Comparison of ENCODE assay signal across 8 cellular contexts in the genomic region with DNA sequence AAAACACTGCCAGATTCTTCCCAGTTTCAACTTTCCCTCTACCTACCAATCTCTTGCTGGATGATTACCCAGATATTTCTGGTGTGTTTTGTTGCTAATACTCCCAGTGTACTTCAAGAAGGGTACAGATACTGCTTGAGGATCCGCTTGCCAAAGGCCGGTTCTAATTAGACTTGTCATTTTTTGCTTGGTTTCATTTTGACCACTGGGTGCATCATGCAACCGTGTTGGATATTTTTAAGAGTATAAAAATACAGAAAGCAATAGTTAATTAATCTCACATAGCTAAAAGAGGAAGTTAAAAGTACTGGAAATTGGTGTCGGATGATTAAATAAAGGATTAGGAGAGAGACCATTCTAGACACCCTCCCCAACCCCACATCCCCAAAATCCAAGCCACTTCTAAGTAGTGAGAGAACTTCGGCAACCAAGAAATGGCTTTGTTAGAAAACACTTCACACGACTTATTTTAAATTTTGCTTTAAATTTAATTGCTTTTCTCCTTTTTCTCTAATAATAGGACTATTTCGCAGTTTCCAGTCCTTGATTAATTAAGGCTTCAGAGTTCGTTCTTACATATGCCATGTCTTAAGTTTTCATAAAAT. TPM values are rescaled to one million over a fixed set of nuclear protein-coding genes. Genes with fewer than 3 reads are reported as not detected.
DNase-seq lines count a peak whose midpoint lies in the region; ATAC-seq and TF ChIP-seq lines count a peak whose summit lies in the region.

No MANE protein-coding gene starts in this region.

- H3K79me2 ChIP-seq in PC-3 (ENCODE audit: low read length), result peaks cover 57% of the 10 kb centered on the region

- intact Hi-C loops in PC-3 (cut with micrococcal nuclease), result loop anchor here (10.0 kb wide), 1 partner anchor 93 kb away; no protein-coding TSS in a partner anchor

- H3K4me3 ChIP-seq in PC-3 (ENCODE audit: low read length), result peak overlapping the region; percentile 93

- peaks cover 8% of the 10 kb centered on the region for H3K4me1 ChIP-seq in PC-3 (ENCODE audit: insufficient read depth, low read length)

- BruUV-seq in PC-3 (replicated peaks; lab: Mats Ljungman, UMichigan), result TSS peak; percentile 31

- H3K9me3 Mint-ChIP-seq in endothelial cell (ENCODE audit: unreplicated experiment) (no peaks in the 10 kb centered on the region), osteocyte (ENCODE audit: unreplicated experiment) (no peaks in the 10 kb centered on the region)

- no peaks in the 10 kb centered on the region; the same call in 1 of the 2 replicates for H4K20me1 ChIP-seq in PC-3 (ENCODE audit: low read length)

- H3K9ac ChIP-seq in PC-3 (ENCODE audit: low read length), result peak overlapping the region; percentile 93

- no peaks in the 10 kb centered on the region for H3K9me2 ChIP-seq in PC-3 (replicated peaks; ENCODE audit: low read length)

- H3K27me3 Mint-ChIP-seq in endothelial cell (ENCODE audit: unreplicated experiment), result peaks cover 11% of the 10 kb centered on the region
- H3K27me3 Mint-ChIP-seq in osteocyte (ENCODE audit: unreplicated experiment), result no peaks in the 10 kb centered on the region

- H3K27ac ChIP-seq in 22Rv1, result peak overlapping the region; percentile 96
- peak overlapping the region; percentile 84 for H3K27ac ChIP-seq in PC-3 (ENCODE audit: low read length)

- TF ChIP-seq CTCF in 22Rv1 (IDR thresholded peaks at IDR 0.05), result no peak
- TF ChIP-seq CTCF in PC-3 (conservative IDR thresholded peaks at IDR 0.05; ENCODE audit: low read depth, low read length), result no peak
- TF ChIP-seq CTCF in endothelial cell (IDR thresholded peaks at IDR 0.05; ENCODE audit: unreplicated experiment), result no peak
- TF ChIP-seq CTCF in osteocyte (IDR thresholded peaks at IDR 0.05), result no peak

- H3K4me2 ChIP-seq in PC-3 (ENCODE audit: low read length), result peak overlapping the region; percentile 95

- peak overlapping the region; percentile 87 for H2AFZ ChIP-seq in PC-3 (ENCODE audit: low read length)

- CTCF ChIA-PET in PC-3 (lab: Charles Lee), result no interaction called here

- H3K27ac Mint-ChIP-seq in endothelial cell (ENCODE audit: unreplicated experiment), result no peak overlapping the region
- H3K27ac Mint-ChIP-seq in osteocyte (ENCODE audit: unreplicated experiment), result peak overlapping the region; percentile 96

- ATAC-seq in PC-3 (no peak; the same call in 1 of the 2 replicates), HG03045 (IDR thresholded peaks at IDR 0.05; ENCODE audit: unreplicated experiment) (no peak)

- no peaks in the 10 kb centered on the region for H3K9me3 ChIP-seq in PC-3 (ENCODE audit: low read length)

- H3K36me3 Mint-ChIP-seq in endothelial cell (ENCODE audit: low read depth, unreplicated experiment) (no peaks in the 10 kb centered on the region), osteocyte (ENCODE audit: unreplicated experiment) (no peaks in the 10 kb centered on the region)

- H3K36me3 ChIP-seq in PC-3 (ENCODE audit: low read depth, low read length), result no peaks in the 10 kb centered on the region

- DNase-seq in EL, result peak; percentile 48
- peak; percentile 50 for DNase-seq in PC-3
- DNase-seq in endothelial cell (ENCODE audit: low spot score), result no peak
- DNase-seq in osteocyte (ENCODE audit: extremely low spot score, unreplicated experiment), result no peak
- no peak for DNase-seq in stimulated activated CD4-positive, alpha-beta T cell treated with anti-CD3 and anti-CD28 coated beads, Interleukin-4, amount 100 ng/mL, for 24 hours
- DNase-seq in activated CD8-positive, alpha-beta memory T cell treated with anti-CD3 and anti-CD28 coated beads, Interleukin-2, amount 50 U/mL, for 4 hours, result no peak

- no peaks in the 10 kb centered on the region for H3K27me3 ChIP-seq in PC-3 (ENCODE audit: low read length)

- no peaks in the 10 kb centered on the region for H3F3A ChIP-seq in PC-3 (ENCODE audit: low read length, unreplicated experiment)

- POLR2A ChIA-PET in PC-3 (lab: Charles Lee; ENCODE audit: unreplicated experiment), result interaction anchor here (0.6 kb wide), 2 partner anchors 221 to 247 kb away, joined by 5 to 8 read pairs; no protein-coding TSS in a partner anchor

- H3K4me1 Mint-ChIP-seq in endothelial cell (ENCODE audit: unreplicated experiment) (peaks cover 7% of the 10 kb centered on the region), osteocyte (ENCODE audit: unreplicated experiment) (peaks cover 20% of the 10 kb centered on the region)

- peak overlapping the region; percentile 59 for H3K4me3 Mint-ChIP-seq in endothelial cell (ENCODE audit: unreplicated experiment)
- H3K4me3 Mint-ChIP-seq in osteocyte (ENCODE audit: unreplicated experiment), result peak overlapping the region; percentile 98

RNA-seq across cellular contexts. Expression of gene CDKN2C, which starts 2.5 kb away (rescaled TPM):
- 49.2 and 60.0 TPM in 2 replicates for total RNA-seq in PC-3 (2014; rRNA removed)
- total RNA-seq in endothelial cell (ENCODE audit: unreplicated experiment), result not detected
- 9.2 and 9.6 TPM in 2 replicates for total RNA-seq in osteocyte

RNA-seq across cellular contexts. Expression of gene FAF1, which starts 7.5 kb away (rescaled TPM):
- total RNA-seq in PC-3 (2014; rRNA removed), result 12.7 and 14.7 TPM in 2 replicates
- total RNA-seq in endothelial cell (ENCODE audit: unreplicated experiment), result 54.3 TPM
- total RNA-seq in osteocyte, result 50.9 and 52.0 TPM in 2 replicates

Comparison
In these comparisons a context has a peak if more than half of its experiments do, and no peak if none do; other contexts are left out.
1. DNase-seq: peak in EL (single experiment) and PC-3 (single experiment); none in endothelial cell (single experiment), osteocyte (single experiment), stimulated activated CD4-positive, alpha-beta T cell treated with anti-CD3 and anti-CD28 coated beads, Interleukin-4, amount 100 ng/mL, for 24 hours (single experiment) and activated CD8-positive, alpha-beta memory T cell treated with anti-CD3 and anti-CD28 coated beads, Interleukin-2, amount 50 U/mL, for 4 hours (single experiment).